22 cellular contexts compared by ENCODE assay signal in the genomic region with DNA sequence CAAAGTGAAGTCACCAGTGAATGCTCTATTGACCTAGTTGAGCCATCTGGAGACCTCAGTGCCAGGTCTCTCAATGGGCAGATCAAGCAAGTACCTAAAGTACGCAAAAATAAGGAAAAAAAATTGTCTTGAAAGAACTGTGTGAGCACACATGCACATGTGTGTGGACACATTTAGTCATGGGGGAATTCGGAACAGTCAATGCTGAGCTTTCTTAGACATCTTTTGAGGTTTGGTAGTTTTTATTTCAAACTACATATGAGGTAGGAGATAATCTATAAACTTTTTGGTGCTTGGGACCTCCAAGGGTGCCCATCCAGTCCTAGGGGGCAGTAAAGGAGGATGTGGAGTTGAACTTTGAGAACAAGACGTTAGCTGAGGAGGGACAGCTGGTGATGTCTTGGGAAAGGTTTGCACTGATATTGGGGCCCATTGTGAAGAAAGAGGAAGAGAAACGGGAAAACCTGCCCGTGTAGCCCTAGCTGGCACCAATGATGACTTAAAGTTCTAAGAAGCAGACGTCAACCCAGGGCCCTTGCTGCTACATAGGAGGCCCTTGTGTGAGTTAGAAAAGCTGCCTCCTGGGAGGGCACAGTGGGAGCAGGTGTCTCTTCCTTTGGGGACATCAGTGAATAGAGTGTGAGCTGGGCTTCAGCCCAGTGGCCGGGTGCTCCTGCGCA.
"Had no signal": no experiment of that assay in that cellular context is flagged by ENCODE, and none has a peak within 500 bp of the region (broad histone marks: within the 10 kb centered on the region; RNA-seq: fewer than 3 reads in every experiment).

No MANE protein-coding gene starts in this region.

- H3K27ac ChIP-seq: SJSA1, SK-N-MC had no signal

- H3K4me1 ChIP-seq: SJSA1 had no signal

- H3K9me3 ChIP-seq: MG63, SJSA1 had no signal

- H3K36me3 ChIP-seq: MG63, SJSA1 had no signal

- ATAC-seq: HepG2 had no signal

- H3K27me3 ChIP-seq: MG63, SJSA1 had no signal

- DNase-seq: IMR-90, Karpas-422, KG1, MG63, NCI-H1092 treated with DMSO at 0.1 percent for 48 hours, NCI-H1436, NCI-H187, NCI-H2029, NCI-H2081 treated with DMSO at 0.1 percent for 48 hours, NCI-H2171, NCI-H226, NCI-H446, NCI-H510A, NCI-H524 treated with DMSO at 0.1 percent for 48 hours, NCI-H69, NCI-H774, Right ventricle myocardium superior, RPMI8226, SIG-M5 had no signal

- H3K4me3 ChIP-seq: MG63, SJSA1, SK-N-MC had no signal
